ENCODE assay signal across 3 cellular contexts in the genomic region with DNA sequence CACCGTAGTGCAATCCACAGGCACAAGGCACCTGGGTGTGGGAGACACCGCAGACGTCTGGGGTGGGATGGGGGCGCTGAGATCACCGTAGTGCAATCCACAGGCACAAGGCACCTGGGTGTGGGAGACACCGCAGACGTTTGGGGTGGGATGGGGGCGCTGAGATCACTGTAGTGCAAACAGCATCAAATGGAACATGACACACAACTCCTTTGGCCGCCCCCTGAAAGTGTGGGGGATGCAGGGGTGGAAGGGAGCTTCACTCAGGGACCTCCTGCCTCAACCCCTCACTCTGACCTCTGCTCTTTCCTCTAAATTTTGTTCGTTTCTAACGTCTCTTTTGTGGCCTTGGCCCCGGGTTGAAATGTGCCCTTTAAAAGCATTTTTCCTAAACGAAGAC. TPM values are rescaled to one million over a fixed set of nuclear protein-coding genes. Genes with fewer than 3 reads are reported as not detected.
"Had no signal": no experiment of that assay in that cellular context is flagged by ENCODE, and none has a peak within 500 bp of the region (broad histone marks: within the 10 kb centered on the region; RNA-seq: fewer than 3 reads in every experiment).

No MANE protein-coding gene starts in this region.

RNA-seq across cellular contexts. Expression of a gene that starts 20.3 kb away (rescaled TPM):
- total RNA-seq: activated CD4-positive, alpha-beta memory T cell treated with anti-CD3 and anti-CD28 coated beads, Interleukin-2, amount 10 ng/mL, durations not matched to agents 7 days and 5 days; activated CD4-positive, alpha-beta T cell treated with anti-CD3 and anti-CD28 coated beads, Interleukin-2, amount 10 ng/mL, durations not matched to agents 7 days and 5 days; activated CD8-positive, alpha-beta T cell treated with anti-CD3 and anti-CD28 coated beads, Interleukin-2, amount 10 ng/mL, durations not matched to agents 7 days and 5 days had no signal
